8 cellular contexts compared by ENCODE assay signal in genomic region chr17:42422412-42422957, GRCh38. TPM values are rescaled to one million over a fixed set of nuclear protein-coding genes. Genes with fewer than 3 reads are reported as not detected.
DNase-seq lines count a peak whose midpoint lies in the region; ATAC-seq and TF ChIP-seq lines count a peak whose summit lies in the region.

No MANE protein-coding gene starts in this region.

- no peaks in the 10 kb centered on the region for H3K9me3 ChIP-seq in right cardiac atrium (ENCODE audit: control insufficient read depth, low read length)
- no peaks in the 10 kb centered on the region for H3K9me3 ChIP-seq in gastrocnemius medialis

- H3K27me3 ChIP-seq in right cardiac atrium (ENCODE audit: control insufficient read depth, insufficient read depth), result no peaks in the 10 kb centered on the region
- no peaks in the 10 kb centered on the region for H3K27me3 ChIP-seq in gastrocnemius medialis

- peaks cover 16% of the 10 kb centered on the region for H3K4me1 Mint-ChIP-seq in activated naive CD8-positive, alpha-beta T cell (ENCODE audit: low read depth)

- H3K4me3 ChIP-seq in right cardiac atrium (ENCODE audit: low read length) (peak overlapping the region; percentile 87), gastrocnemius medialis (peak overlapping the region; percentile 87 to 99 (median 95))

- H3K27me3 Mint-ChIP-seq in activated naive CD8-positive, alpha-beta T cell, result peaks cover 4% of the 10 kb centered on the region

- peak; percentile 48 to 59 for ATAC-seq in right cardiac atrium
- peak; percentile 52 to 59 for ATAC-seq in gastrocnemius medialis
- ATAC-seq in GM18520 (IDR thresholded peaks at IDR 0.05; ENCODE audit: unreplicated experiment), result no peak
- ATAC-seq in HG03520 (IDR thresholded peaks at IDR 0.05; ENCODE audit: unreplicated experiment), result no peak

- 0% methylated on average over 44 of the region's 44 CpGs for WGBS in right cardiac atrium

- intact Hi-C loops in right cardiac atrium (cut with DNase I), result loop anchor here (5.0 to 10.0 kb wide), 2 partner anchors 35 to 92 kb away; partner anchors contain the start of gene ATP6V0A1 (in 2 of the 4)
- intact Hi-C loops in gastrocnemius medialis (cut with DNase I; ENCODE audit: low total_unique reads), result loop anchor here (2.0 to 5.0 kb wide), 2 partner anchors 14 to 105 kb away; no protein-coding TSS in a partner anchor

- no peak overlapping the region for H3K27ac Mint-ChIP-seq in activated naive CD8-positive, alpha-beta T cell

- no peaks in the 10 kb centered on the region for H3K36me3 Mint-ChIP-seq in activated naive CD8-positive, alpha-beta T cell

- no peaks in the 10 kb centered on the region for H3K9me3 Mint-ChIP-seq in activated naive CD8-positive, alpha-beta T cell (ENCODE audit: low read depth)

- peak overlapping the region; percentile 85 for H3K4me3 Mint-ChIP-seq in activated naive CD8-positive, alpha-beta T cell

- H3K4me1 ChIP-seq in right cardiac atrium (ENCODE audit: control insufficient read depth, insufficient read depth, low read length), result peaks cover 10% of the 10 kb centered on the region
- peaks cover 37 to 41% of the 10 kb centered on the region in 2 donors for H3K4me1 ChIP-seq in gastrocnemius medialis

- TF ChIP-seq EP300 in Ishikawa (IDR thresholded peaks at IDR 0.05; ENCODE audit: borderline replicate concordance), result no peak

- in situ Hi-C loops in gastrocnemius medialis (cut with MboI; ENCODE audit: low sequenced_read_pairs in 4 of 4), result no loop called here

- no peaks in the 10 kb centered on the region for H3K36me3 ChIP-seq in gastrocnemius medialis

- peak overlapping the region; percentile 15; the same call in 1 of the 2 replicates for H3K27ac ChIP-seq in C4-2B
- peak overlapping the region; percentile 90 for H3K27ac ChIP-seq in right cardiac atrium (ENCODE audit: low read length)
- H3K27ac ChIP-seq in gastrocnemius medialis, result peak overlapping the region; percentile 96 to 100 (median 98)

- no peak for TF ChIP-seq POLR2A in gastrocnemius medialis (IDR thresholded peaks at IDR 0.05)

- no peak for TF ChIP-seq CTCF in C4-2B (conservative IDR thresholded peaks at IDR 0.05)
- TF ChIP-seq CTCF in gastrocnemius medialis (IDR thresholded peaks at IDR 0.05 in 4 of 5, conservative IDR thresholded peaks at IDR 0.05 in 1 of 5), result no peak

- no peak for TF ChIP-seq RAD21 in Ishikawa (IDR thresholded peaks at IDR 0.05; ENCODE audit: low read depth)

- DNase-seq in right cardiac atrium, result peak; percentile 47 to 76 (median 71)
- DNase-seq in gastrocnemius medialis, result peak in 1 of 2 donors; percentile 62
- no peak for DNase-seq in SHP77 (lab: John Stamatoyannopoulos, UW)

TF ChIP-seq in Ishikawa, 13 proteins besides CTCF, POLR2A, EP300 and RAD21:
- TF ChIP-seq MAX (IDR thresholded peaks at IDR 0.05) (peak; percentile 49), ZBTB7A (IDR thresholded peaks at IDR 0.05; ENCODE audit: low read depth) (no peak)

RNA-seq across cellular contexts. Expression of gene CAVIN1, which starts 0.6 kb away (rescaled TPM):
- total RNA-seq in right cardiac atrium (100 to 1,000 TPM; 173 to 256 (median 203) TPM), gastrocnemius medialis (100 to 1,000 TPM in 3 of 4 donors, 10 to 100 TPM in 1; 64.9 to 137 (median 125) TPM)
- 153 TPM for polyA plus RNA-seq in right cardiac atrium

RNA-seq across cellular contexts. Expression of gene STAT3, which starts 34.2 kb away (rescaled TPM):
- total RNA-seq in right cardiac atrium, result 100 to 1,000 TPM; 100 to 192 (median 105) TPM
- polyA plus RNA-seq in right cardiac atrium, result 46.9 TPM
- 100 to 1,000 TPM in 3 of 4 donors, 10 to 100 TPM in 1; 88.4 to 203 (median 130) TPM for total RNA-seq in gastrocnemius medialis

RNA-seq across cellular contexts. Expression of gene ATP6V0A1, which starts 36.2 kb away (rescaled TPM):
- total RNA-seq in right cardiac atrium (10 to 100 TPM; 42.1 to 57.7 (median 48.8) TPM), gastrocnemius medialis (100 to 1,000 TPM in 2 of 4 donors, 10 to 100 TPM in 2; 65.3 to 138 (median 95.3) TPM)
- 33.4 TPM for polyA plus RNA-seq in right cardiac atrium

Comparison
In these comparisons a context has a peak if more than half of its experiments do, and no peak if none do; other contexts are left out.
1. H3K27ac ChIP-seq: peak in every context shown above with its lines; median percentile 98 in gastrocnemius medialis; 90 in right cardiac atrium; 15 in C4-2B.
2. ATAC-seq: peak in right cardiac atrium (2 of 2) and gastrocnemius medialis (2 of 2); none in GM18520 (single experiment) and HG03520 (single experiment).
3. DNase-seq: peak in right cardiac atrium (3 of 3); none in SHP77 (0 of 2).